23 cellular contexts compared by ENCODE assay signal in genomic region chr6:29426654-29427053, GRCh38. TPM values are rescaled to one million over a fixed set of nuclear protein-coding genes. Genes with fewer than 3 reads are reported as not detected.
DNase-seq lines count a peak whose midpoint lies in the region; ATAC-seq and TF ChIP-seq lines count a peak whose summit lies in the region.
"Had no signal": no experiment of that assay in that cellular context is flagged by ENCODE, and none has a peak within 500 bp of the region (broad histone marks: within the 10 kb centered on the region; RNA-seq: fewer than 3 reads in every experiment).

No MANE protein-coding gene starts in this region.

- no peak for TF ChIP-seq RAD21 in SK-N-SH (IDR thresholded peaks at IDR 0.05; ENCODE audit: low read length)

- CTCF ChIA-PET in SK-N-SH (lab: Yijun Ruan, JAX), result no interaction called here
- CTCF ChIA-PET in activated CD4-positive, alpha-beta memory T cell treated with anti-CD3 and anti-CD28 coated beads for 36 hours (lab: Charles Lee), result no interaction called here

- H3K36me3 Mint-ChIP-seq in activated CD4-positive, alpha-beta memory T cell treated with anti-CD3 and anti-CD28 coated beads for 36 hours, result no peaks in the 10 kb centered on the region
- H3K36me3 Mint-ChIP-seq: CD8-positive, alpha-beta memory T cell had no signal

- no peaks in the 10 kb centered on the region for H3F3A ChIP-seq in SK-N-SH (replicated peaks; ENCODE audit: insufficient read depth)

- H3K27ac Mint-ChIP-seq in activated CD4-positive, alpha-beta memory T cell treated with anti-CD3 and anti-CD28 coated beads for 36 hours, result no peak overlapping the region
- H3K27ac Mint-ChIP-seq: CD8-positive, alpha-beta memory T cell; HFFc6 had no signal

- H3K9ac ChIP-seq in SK-N-SH, result no peak overlapping the region

- no peaks in the 10 kb centered on the region for H4K20me1 ChIP-seq in SK-N-SH (ENCODE audit: insufficient read depth)

- WGBS in SK-N-SH (ENCODE audit: low lambda C conversion rate), result 8% methylated on average over 3 of the region's 3 CpGs

- no peak overlapping the region for H2AFZ ChIP-seq in SK-N-SH (ENCODE audit: low read depth)

- H3K9me3 Mint-ChIP-seq in activated CD4-positive, alpha-beta memory T cell treated with anti-CD3 and anti-CD28 coated beads for 36 hours, result no peaks in the 10 kb centered on the region
- H3K9me3 Mint-ChIP-seq: CD8-positive, alpha-beta memory T cell had no signal

- no peaks in the 10 kb centered on the region for H3K9me3 ChIP-seq in SK-N-SH

- no peak overlapping the region for H3K27ac ChIP-seq in SK-N-SH (ENCODE audit: low read depth in 2 of 2, low read length in 1 of 2)

- H3K36me3 ChIP-seq in SK-N-SH (replicated peaks in 1 of 2; ENCODE audit: control insufficient read depth in 1 of 2, insufficient read depth in 2 of 2, low read length in 1 of 2), result no peaks in the 10 kb centered on the region

- H3K79me2 ChIP-seq in SK-N-SH (ENCODE audit: insufficient read depth), result no peaks in the 10 kb centered on the region

- no peak overlapping the region for H3K4me3 ChIP-seq in SK-N-SH (ENCODE audit: low read depth in 2 of 2, low read length in 1 of 2)

- TF ChIP-seq CTCF in SK-N-SH (IDR thresholded peaks at IDR 0.05), result 0 out of 2 replicates have a peak, but pooled peaks have one; percentile 15

- H3K4me1 Mint-ChIP-seq in activated CD4-positive, alpha-beta memory T cell treated with anti-CD3 and anti-CD28 coated beads for 36 hours (ENCODE audit: low read depth), result no peaks in the 10 kb centered on the region

- H3K27me3 ChIP-seq in SK-N-SH (ENCODE audit: insufficient read depth), result peaks cover 26% of the 10 kb centered on the region

- peaks cover 33% of the 10 kb centered on the region for H3K27me3 Mint-ChIP-seq in activated CD4-positive, alpha-beta memory T cell treated with anti-CD3 and anti-CD28 coated beads for 36 hours

- no peak for DNase-seq in SK-N-SH
- DNase-seq in OCI-M1 (lab: John Stamatoyannopoulos, UW), result peak; percentile 38
- peak; percentile 1 for DNase-seq in cerebellar cortex (ENCODE audit: low spot score)
- no peak for DNase-seq in activated CD4-positive, alpha-beta memory T cell treated with anti-CD3 and anti-CD28 coated beads for 36 hours
- no peak for DNase-seq in NCI-H2107 treated with DMSO at 0.1 percent for 48 hours (lab: John Stamatoyannopoulos, UW; ENCODE audit: unreplicated experiment)
- DNase-seq in NCI-H1417 treated with DMSO at 0.1 percent for 48 hours (lab: John Stamatoyannopoulos, UW), result no peak
- DNase-seq: 8988T; AML-193; C1 segment of cervical spinal cord; Calu3; CD8-positive, alpha-beta memory T cell; DMS79; H7; HFFc6; IMR-90; NCI-H1417; NCI-H187; NCI-H510A treated with DMSO at 0.1 percent for 48 hours; NCI-H748 treated with DMSO at 0.1 percent for 48 hours had no signal

- no peak overlapping the region for H3K4me2 ChIP-seq in SK-N-SH

- no peaks in the 10 kb centered on the region for H3K4me1 ChIP-seq in SK-N-SH (ENCODE audit: control insufficient read depth in 1 of 2, insufficient read depth in 2 of 2, low read depth in 1 of 2, low read length in 1 of 2)

- intact Hi-C loops in activated CD4-positive, alpha-beta memory T cell treated with anti-CD3 and anti-CD28 coated beads for 36 hours (cut with micrococcal nuclease), result no loop called here

- H3K9me2 ChIP-seq in SK-N-SH, result no peaks in the 10 kb centered on the region

- no peak for TF ChIP-seq EP300 in SK-N-SH (IDR thresholded peaks at IDR 0.05; ENCODE audit: borderline replicate concordance in 1 of 2, low read depth in 1 of 2, low read length in 1 of 2)

- ATAC-seq in SK-N-SH treated with all-trans-retinoic acid at 6 μM for 48 hours, result no peak
- ATAC-seq: Panc1 had no signal

- POLR2A ChIA-PET in SK-N-SH (lab: Yijun Ruan, JAX), result no interaction called here
- POLR2A ChIA-PET in activated CD4-positive, alpha-beta memory T cell treated with anti-CD3 and anti-CD28 coated beads for 36 hours (lab: Charles Lee), result no interaction called here

- H3K4me3 Mint-ChIP-seq in activated CD4-positive, alpha-beta memory T cell treated with anti-CD3 and anti-CD28 coated beads for 36 hours, result no peak overlapping the region
- H3K4me3 Mint-ChIP-seq: CD8-positive, alpha-beta memory T cell; HFFc6 had no signal

TF ChIP-seq in SK-N-SH, 30 proteins besides CTCF, POLR2A, EP300 and RAD21 (continues in another document):
- no peak for TF ChIP-seq MAX (IDR thresholded peaks at IDR 0.05; ENCODE audit: low read depth)
- TF ChIP-seq PBX3 (IDR thresholded peaks at IDR 0.05), result no peak
- no peak for TF ChIP-seq RCOR1 (IDR thresholded peaks at IDR 0.05; ENCODE audit: low read length)

TF ChIP-seq in SK-N-SH treated with all-trans-retinoic acid at 6 μM for 48 hours, 23 proteins besides CTCF, POLR2A, EP300 and RAD21:
- no peak for TF ChIP-seq OSR1 (CRISPR knock-in tag; IDR thresholded peaks at IDR 0.05)
- no peak for TF ChIP-seq ESRRG (CRISPR knock-in tag; IDR thresholded peaks at IDR 0.05)
- no peak for TF ChIP-seq CREB5 (CRISPR knock-in tag; IDR thresholded peaks at IDR 0.05; ENCODE audit: low read depth)
- TF ChIP-seq ZFP30 (CRISPR knock-in tag; IDR thresholded peaks at IDR 0.05), result no peak
- TF ChIP-seq POU6F1 (CRISPR knock-in tag; IDR thresholded peaks at IDR 0.05; ENCODE audit: borderline replicate concordance, low read depth), result no peak
- TF ChIP-seq BACH2 (CRISPR knock-in tag; IDR thresholded peaks at IDR 0.05; ENCODE audit: borderline replicate concordance), result no peak
- TF ChIP-seq ZNF8 (CRISPR knock-in tag; IDR thresholded peaks at IDR 0.05), result no peak

RNA-seq across cellular contexts. Expression of gene OR12D1, which starts 11.9 kb away (rescaled TPM):
- not detected in 2 replicates for polyA plus RNA-seq in SK-N-SH (2012; rRNA removed)
- polyA plus RNA-seq in SK-N-SH (2012; cell fraction: cytosol; rRNA removed), result not detected in 2 replicates
- not detected in 2 replicates for polyA plus RNA-seq in SK-N-SH (2012; cell fraction: nucleus; rRNA removed)
- total RNA-seq in activated CD4-positive, alpha-beta memory T cell treated with anti-CD3 and anti-CD28 coated beads for 36 hours, result not detected
- total RNA-seq: Calu3; CD8-positive, alpha-beta memory T cell; H7; HFFc6; IMR-90; T-helper 1 cell treated with Interleukin-12 subunit alpha and Interleukin-12 subunit beta and Interleukin-4 antibody, amounts not matched to agents 30 ng/mL and 1 ng/mL, for 36 hours had no signal
- polyA plus RNA-seq: AG04450; CD8-positive, alpha-beta memory T cell; IMR-90 had no signal

RNA-seq across cellular contexts. Expression of gene OR10C1, which starts 12.5 kb away (rescaled TPM):
- not detected in 2 replicates for polyA plus RNA-seq in SK-N-SH (2012; rRNA removed)
- not detected in 2 replicates for polyA plus RNA-seq in SK-N-SH (2012; cell fraction: cytosol; rRNA removed)
- polyA plus RNA-seq in SK-N-SH (2012; cell fraction: nucleus; rRNA removed), result not detected in 2 replicates
- not detected for total RNA-seq in activated CD4-positive, alpha-beta memory T cell treated with anti-CD3 and anti-CD28 coated beads for 36 hours
- total RNA-seq: Calu3; CD8-positive, alpha-beta memory T cell; H7; HFFc6; IMR-90; T-helper 1 cell treated with Interleukin-12 subunit alpha and Interleukin-12 subunit beta and Interleukin-4 antibody, amounts not matched to agents 30 ng/mL and 1 ng/mL, for 36 hours had no signal
- polyA plus RNA-seq: AG04450; CD8-positive, alpha-beta memory T cell; IMR-90 had no signal

RNA-seq across cellular contexts. Expression of gene OR11A1, which starts 30.2 kb away (rescaled TPM):
- polyA plus RNA-seq in SK-N-SH (2012; rRNA removed), result not detected in 2 replicates
- polyA plus RNA-seq in SK-N-SH (2012; cell fraction: cytosol; rRNA removed), result not detected in 2 replicates
- not detected in 2 replicates for polyA plus RNA-seq in SK-N-SH (2012; cell fraction: nucleus; rRNA removed)
- total RNA-seq in activated CD4-positive, alpha-beta memory T cell treated with anti-CD3 and anti-CD28 coated beads for 36 hours, result not detected
- total RNA-seq: Calu3; CD8-positive, alpha-beta memory T cell; H7; HFFc6; IMR-90; T-helper 1 cell treated with Interleukin-12 subunit alpha and Interleukin-12 subunit beta and Interleukin-4 antibody, amounts not matched to agents 30 ng/mL and 1 ng/mL, for 36 hours had no signal
- polyA plus RNA-seq: AG04450; CD8-positive, alpha-beta memory T cell; IMR-90 had no signal

RNA-seq across cellular contexts. Expression of gene OR2H1, which starts 30.3 kb away (rescaled TPM):
- polyA plus RNA-seq in SK-N-SH (2012; rRNA removed), result not detected in 2 replicates
- not detected in 2 replicates for polyA plus RNA-seq in SK-N-SH (2012; cell fraction: cytosol; rRNA removed)
- polyA plus RNA-seq in SK-N-SH (2012; cell fraction: nucleus; rRNA removed), result not detected in 2 replicates
- total RNA-seq in activated CD4-positive, alpha-beta memory T cell treated with anti-CD3 and anti-CD28 coated beads for 36 hours, result not detected
- total RNA-seq: Calu3; CD8-positive, alpha-beta memory T cell; H7; HFFc6; IMR-90; T-helper 1 cell treated with Interleukin-12 subunit alpha and Interleukin-12 subunit beta and Interleukin-4 antibody, amounts not matched to agents 30 ng/mL and 1 ng/mL, for 36 hours had no signal
- polyA plus RNA-seq: AG04450; CD8-positive, alpha-beta memory T cell; IMR-90 had no signal

RNA-seq across cellular contexts. Expression of gene OR12D2, which starts 31.2 kb away (rescaled TPM):
- polyA plus RNA-seq in SK-N-SH (2012; rRNA removed), result not detected in 2 replicates
- polyA plus RNA-seq in SK-N-SH (2012; cell fraction: cytosol; rRNA removed), result not detected in 2 replicates
- polyA plus RNA-seq in SK-N-SH (2012; cell fraction: nucleus; rRNA removed), result not detected in 2 replicates
- not detected for total RNA-seq in activated CD4-positive, alpha-beta memory T cell treated with anti-CD3 and anti-CD28 coated beads for 36 hours
- total RNA-seq: Calu3; CD8-positive, alpha-beta memory T cell; H7; HFFc6; IMR-90; T-helper 1 cell treated with Interleukin-12 subunit alpha and Interleukin-12 subunit beta and Interleukin-4 antibody, amounts not matched to agents 30 ng/mL and 1 ng/mL, for 36 hours had no signal
- polyA plus RNA-seq: AG04450; CD8-positive, alpha-beta memory T cell; IMR-90 had no signal

Comparison
In these comparisons a context has a peak if more than half of its experiments do, and no peak if none do; other contexts are left out.
1. DNase-seq: peak in OCI-M1 (single experiment) and cerebellar cortex (single experiment); none in SK-N-SH (single experiment), activated CD4-positive, alpha-beta memory T cell treated with anti-CD3 and anti-CD28 coated beads for 36 hours (single experiment), NCI-H2107 treated with DMSO at 0.1 percent for 48 hours (single experiment) and NCI-H1417 treated with DMSO at 0.1 percent for 48 hours (single experiment).